1 cellular context compared by ENCODE assay signal in the genomic region with DNA sequence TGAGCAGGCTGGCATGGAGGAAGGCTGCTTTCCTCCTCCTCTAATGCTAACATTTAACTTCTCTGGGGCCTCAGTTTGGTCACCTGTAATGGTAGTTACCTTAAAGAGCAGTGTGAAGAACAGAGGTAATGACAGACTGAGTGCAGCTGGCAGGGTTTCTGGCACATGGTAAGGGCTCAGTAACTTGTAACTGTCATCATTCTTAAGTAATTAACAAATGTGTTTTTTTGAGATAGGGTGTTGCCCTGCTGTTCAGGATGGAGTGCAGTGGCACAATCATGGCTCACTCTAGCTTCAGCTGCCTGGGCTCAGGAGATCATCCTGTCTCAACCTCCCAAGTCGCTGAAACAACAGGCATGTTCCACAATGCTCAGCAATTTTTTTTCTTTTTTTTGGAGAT.
TF ChIP-seq lines count a peak whose summit lies in the region.

No MANE protein-coding gene starts in this region.

TF ChIP-seq in GM12878, 131 proteins besides CTCF, POLR2A, EP300 and RAD21 (continued from another document):
- TF ChIP-seq, protein P1, sequence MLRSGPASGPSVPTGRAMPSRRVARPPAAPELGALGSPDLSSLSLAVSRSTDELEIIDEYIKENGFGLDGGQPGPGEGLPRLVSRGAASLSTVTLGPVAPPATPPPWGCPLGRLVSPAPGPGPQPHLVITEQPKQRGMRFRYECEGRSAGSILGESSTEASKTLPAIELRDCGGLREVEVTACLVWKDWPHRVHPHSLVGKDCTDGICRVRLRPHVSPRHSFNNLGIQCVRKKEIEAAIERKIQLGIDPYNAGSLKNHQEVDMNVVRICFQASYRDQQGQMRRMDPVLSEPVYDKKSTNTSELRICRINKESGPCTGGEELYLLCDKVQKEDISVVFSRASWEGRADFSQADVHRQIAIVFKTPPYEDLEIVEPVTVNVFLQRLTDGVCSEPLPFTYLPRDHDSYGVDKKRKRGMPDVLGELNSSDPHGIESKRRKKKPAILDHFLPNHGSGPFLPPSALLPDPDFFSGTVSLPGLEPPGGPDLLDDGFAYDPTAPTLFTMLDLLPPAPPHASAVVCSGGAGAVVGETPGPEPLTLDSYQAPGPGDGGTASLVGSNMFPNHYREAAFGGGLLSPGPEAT (IDR thresholded peaks at IDR 0.05; ENCODE audit: low read depth), result no peak
- TF ChIP-seq, protein P2, sequence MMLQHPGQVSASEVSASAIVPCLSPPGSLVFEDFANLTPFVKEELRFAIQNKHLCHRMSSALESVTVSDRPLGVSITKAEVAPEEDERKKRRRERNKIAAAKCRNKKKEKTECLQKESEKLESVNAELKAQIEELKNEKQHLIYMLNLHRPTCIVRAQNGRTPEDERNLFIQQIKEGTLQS (IDR thresholded peaks at IDR 0.05; ENCODE audit: borderline replicate concordance, extremely low read depth, low read depth, low read length), result no peak
TF ChIP-seq in GM12878: peak in this region for 0.
